In the genomic region with DNA sequence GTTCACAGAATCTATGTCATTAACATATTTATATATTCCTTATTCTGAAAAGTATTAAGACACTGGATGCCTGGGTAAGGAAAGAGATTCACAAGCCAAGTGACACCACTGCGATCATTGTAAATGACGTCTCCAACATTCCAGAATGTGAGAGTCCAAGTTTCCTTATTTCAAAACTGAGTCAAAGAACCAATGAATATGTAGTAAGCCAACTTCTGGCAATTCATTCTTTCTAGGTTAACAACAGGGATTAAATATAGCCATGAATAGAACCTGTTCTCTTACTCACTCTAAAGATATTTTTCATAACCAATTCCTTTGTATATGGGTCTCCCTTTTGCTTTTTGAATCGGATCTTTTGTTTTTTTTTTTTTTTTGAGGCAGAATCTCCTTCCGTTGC, we compare ENCODE assay signal across 12 cellular contexts. TPM values are rescaled to one million over a fixed set of nuclear protein-coding genes. Genes with fewer than 3 reads are reported as not detected.
DNase-seq lines count a peak whose midpoint lies in the region; ATAC-seq and TF ChIP-seq lines count a peak whose summit lies in the region.
"Had no signal": no experiment of that assay in that cellular context is flagged by ENCODE, and none has a peak within 500 bp of the region (broad histone marks: within the 10 kb centered on the region; RNA-seq: fewer than 3 reads in every experiment).

No MANE protein-coding gene starts in this region.

- H2AK5ac ChIP-seq in IMR-90 (ENCODE audit: low read depth, low read length): 0 out of 2 replicates have a peak overlapping the region, but pooled peaks have one; percentile 45

- H3K9me3 ChIP-seq in IMR-90 (ENCODE audit: control insufficient read depth, insufficient read depth, low read length) (no peaks in the 10 kb centered on the region), mammary epithelial cell (replicated peaks; ENCODE audit: insufficient read depth, low read length) (no peaks in the 10 kb centered on the region), transverse colon (no peaks in the 10 kb centered on the region)
- H3K9me3 ChIP-seq: psoas muscle had no signal

- intact Hi-C loops in IMR-90 (cut with micrococcal nuclease): no loop called here
- intact Hi-C loops in mammary epithelial cell (cut with micrococcal nuclease): no loop called here
- intact Hi-C loops in transverse colon (cut with DNase I; ENCODE audit: low total_unique reads): no loop called here

- peak overlapping the region in 1 of 2 experiments; percentile 81; a peak in 2 of 4 replicates for H4K8ac ChIP-seq in IMR-90 (ENCODE audit: low read depth in 2 of 2, low read length in 2 of 2)

- H3K27ac ChIP-seq in IMR-90 (ENCODE audit: insufficient read depth, low read length) (peak overlapping the region; percentile 80), mammary epithelial cell (ENCODE audit: insufficient read depth, low read depth, low read length) (peak overlapping the region; percentile 84), transverse colon (peak overlapping the region in 3 of 4 donors; percentile 27 to 64 (median 57))
- H3K27ac ChIP-seq: psoas muscle had no signal

- TF ChIP-seq EP300 in transverse colon (IDR thresholded peaks at IDR 0.05; ENCODE audit: low read depth): no peak

- H3K23ac ChIP-seq in IMR-90 (ENCODE audit: low read depth, low read length): peak overlapping the region; percentile 93; the same call in 1 of the 2 replicates

- no peak overlapping the region for H3K18ac ChIP-seq in IMR-90 (ENCODE audit: low read depth, low read length)

- H3K36me3 ChIP-seq in IMR-90 (ENCODE audit: control insufficient read depth, insufficient read depth, low read length) (peaks cover 16% of the 10 kb centered on the region), mammary epithelial cell (ENCODE audit: insufficient read depth, low read length) (no peaks in the 10 kb centered on the region), transverse colon (no peaks in the 10 kb centered on the region)

- CTCF ChIA-PET in IMR-90 (lab: Yijun Ruan, JAX): no interaction called here
- CTCF ChIA-PET in mammary epithelial cell (lab: Charles Lee; ENCODE audit: low non-redundant PET): interaction anchor here (0.6 kb wide), 1 partner anchor 151 kb away, joined by 5 read pairs; no protein-coding TSS in a partner anchor

- BruUV-seq in IMR-90 (replicated peaks; lab: Mats Ljungman, UMichigan) (no TSS peak), mammary epithelial cell (replicated peaks; lab: Mats Ljungman, UMichigan) (no TSS peak)

- no peak overlapping the region for H3K14ac ChIP-seq in IMR-90 (replicated peaks; ENCODE audit: low read depth, low read length)

- no peak overlapping the region for H4K5ac ChIP-seq in IMR-90 (ENCODE audit: low read depth, low read length)

- H2AFZ ChIP-seq in IMR-90 (replicated peaks; ENCODE audit: low read length, poor library complexity): no peak overlapping the region
- peak overlapping the region; percentile 8 for H2AFZ ChIP-seq in mammary epithelial cell (ENCODE audit: low read depth, low read length)

- H2BK5ac ChIP-seq in IMR-90 (ENCODE audit: low read depth, low read length, poor library complexity, severe bottlenecking): peak overlapping the region; percentile 96

- H3K9ac ChIP-seq in IMR-90 (ENCODE audit: low read depth, low read length) (no peak overlapping the region), mammary epithelial cell (ENCODE audit: insufficient read depth, low read length) (peak overlapping the region; percentile 10)

- peak overlapping the region; percentile 5; the same call in 1 of the 2 replicates for H3K56ac ChIP-seq in IMR-90 (ENCODE audit: extremely low read depth, insufficient read depth, low read length)

- TF ChIP-seq CTCF in IMR-90 (conservative IDR thresholded peaks at IDR 0.05; ENCODE audit: low read depth, low read length): no peak
- no peak for TF ChIP-seq CTCF in mammary epithelial cell (conservative IDR thresholded peaks at IDR 0.05 in 1 of 2, IDR thresholded peaks at IDR 0.05 in 1 of 2; ENCODE audit: extremely low read depth in 1 of 2, insufficient read depth in 1 of 2, low read depth in 1 of 2, low read length in 2 of 2)
- no peak for TF ChIP-seq CTCF in transverse colon (IDR thresholded peaks at IDR 0.05)

- DNase-seq in IMR-90 (peak; percentile 98), mammary epithelial cell (peak; percentile 87), hepatic stellate cell (ENCODE audit: low spot score) (peak; percentile 54), transverse colon (no peak), NCI-H2171 (lab: John Stamatoyannopoulos, UW) (no peak), iPS-NIHi7 (ENCODE audit: extremely low spot score) (no peak), D341Med (ENCODE audit: low spot score) (no peak)
- DNase-seq: anterior cingulate cortex, NCI-H146, psoas muscle had no signal

- H3K4me1 ChIP-seq in IMR-90 (ENCODE audit: control insufficient read depth, insufficient read depth, low read length) (peaks cover 36% of the 10 kb centered on the region), mammary epithelial cell (ENCODE audit: insufficient read depth, low read length) (peaks cover 25% of the 10 kb centered on the region), transverse colon (peaks cover 0 to 15% (median 5%) of the 10 kb centered on the region in 4 donors)
- H3K4me1 ChIP-seq: psoas muscle had no signal

- no peak overlapping the region for H3K4me3 ChIP-seq in IMR-90 (ENCODE audit: insufficient read depth, low read depth, low read length)
- no peak overlapping the region for H3K4me3 ChIP-seq in mammary epithelial cell (replicated peaks in 1 of 3; ENCODE audit: insufficient read depth in 1 of 3, low read depth in 2 of 3, low read length in 3 of 3)
- H3K4me3 ChIP-seq in transverse colon: no peak overlapping the region
- H3K4me3 ChIP-seq: lung, psoas muscle had no signal

- H3K79me2 ChIP-seq in mammary epithelial cell (ENCODE audit: insufficient read depth, low read length): peaks cover 97% of the 10 kb centered on the region

- TF ChIP-seq RAD21 in IMR-90 (IDR thresholded peaks at IDR 0.05; ENCODE audit: low read length): no peak

- peak overlapping the region; percentile 38; the same call in 1 of the 2 replicates for H3K4me2 ChIP-seq in IMR-90 (ENCODE audit: low read depth, low read length)
- H3K4me2 ChIP-seq in mammary epithelial cell (ENCODE audit: insufficient read depth, low read depth, low read length): peak overlapping the region; percentile 53

- no CpG with 5 or more reads among the region's 4 CpGs for WGBS in IMR-90 (ENCODE audit: extremely low coverage in 2 of 2, insufficient read length in 1 of 2), 2 experiments
- WGBS in mammary epithelial cell (ENCODE audit: low coverage, missing lambda C conversion rate): 4% methylated on average over 4 of the region's 4 CpGs
- WGBS in transverse colon (ENCODE audit: low coverage in 1 of 2), 2 donors: 39 to 53% methylated on average over 4 of the region's 4 CpGs

- ATAC-seq in IMR-90 (ENCODE audit: low read depth): peak; percentile 55
- no peak for ATAC-seq in HG02798 (IDR thresholded peaks at IDR 0.05; ENCODE audit: poor library complexity, unreplicated experiment)

- peaks cover 0 to 55% of the 10 kb centered on the region in 2 experiments; a peak in 2 of 4 replicates for H3K79me1 ChIP-seq in IMR-90 (ENCODE audit: low read depth in 1 of 2, low read length in 2 of 2)

- H2BK15ac ChIP-seq in IMR-90 (ENCODE audit: low read depth, low read length): no peak overlapping the region

- dilution Hi-C loops in IMR-90 (cut with HindIII; ENCODE audit: low sequenced_read_pairs, unreplicated experiment): no loop called here
- dilution Hi-C loops in mammary epithelial cell (cut with HindIII; ENCODE audit: low sequenced_read_pairs): no loop called here

- peaks cover 43% of the 10 kb centered on the region for H3K9me1 ChIP-seq in IMR-90 (ENCODE audit: insufficient read depth, low read length)

- no peak for TF ChIP-seq POLR2A in IMR-90 (IDR thresholded peaks at IDR 0.05; ENCODE audit: low read depth, low read length)
- no peak for TF ChIP-seq POLR2A in transverse colon (IDR thresholded peaks at IDR 0.05)

- H2BK20ac ChIP-seq in IMR-90 (ENCODE audit: low read depth, low read length): peak overlapping the region; percentile 61; the same call in 1 of the 2 replicates

- H2AK9ac ChIP-seq in IMR-90 (replicated peaks; ENCODE audit: low read depth, low read length, poor library complexity): no peak overlapping the region

- POLR2A ChIA-PET in IMR-90 (lab: Charles Lee; ENCODE audit: unreplicated experiment): no interaction called here

- in situ Hi-C loops in IMR-90 (cut with MboI; ENCODE audit: low sequenced_read_pairs): no loop called here
- in situ Hi-C loops in mammary epithelial cell (cut with MboI; ENCODE audit: low sequenced_read_pairs in 2 of 2): no loop called here
- in situ Hi-C loops in transverse colon (cut with MboI; ENCODE audit: low pct_ligation_motif_present in 1 of 4, low pct_unique_long_range_greater_than_20kb in 1 of 4, low sequenced_read_pairs in 3 of 4): no loop called here

- peak overlapping the region; percentile 88; the same call in 1 of the 2 replicates for H3K4ac ChIP-seq in IMR-90 (ENCODE audit: low read depth, low read length)

- peaks cover 95% of the 10 kb centered on the region for H4K20me1 ChIP-seq in IMR-90 (ENCODE audit: insufficient read depth, low read length)
- H4K20me1 ChIP-seq in mammary epithelial cell (ENCODE audit: insufficient read depth, low read length): no peaks in the 10 kb centered on the region

- H4K91ac ChIP-seq in IMR-90 (ENCODE audit: insufficient read depth, low read depth, low read length): peak overlapping the region; percentile 67; the same call in 1 of the 2 replicates

- H3K27me3 ChIP-seq in IMR-90 (ENCODE audit: control insufficient read depth, insufficient read depth, low read length) (no peaks in the 10 kb centered on the region), mammary epithelial cell (ENCODE audit: insufficient read depth, low read length) (no peaks in the 10 kb centered on the region), transverse colon (no peaks in the 10 kb centered on the region)

- peak overlapping the region; percentile 84; the same call in 1 of the 2 replicates for H2BK120ac ChIP-seq in IMR-90 (ENCODE audit: low read depth, low read length)

TF ChIP-seq in IMR-90, 13 proteins besides CTCF, POLR2A, EP300 and RAD21 (continues in another document):
- TF ChIP-seq CHD1 (IDR thresholded peaks at IDR 0.05; ENCODE audit: low read depth, low read length) (no peak), RFX5 (IDR thresholded peaks at IDR 0.05; ENCODE audit: low read depth, low read length) (no peak), RCOR1 (IDR thresholded peaks at IDR 0.05; ENCODE audit: insufficient replicate concordance, low read length) (no peak), FOS (IDR thresholded peaks at IDR 0.05; ENCODE audit: low read depth, low read length) (peak; percentile 25; the same call in 1 of the 2 replicates), CEBPB (IDR thresholded peaks at IDR 0.05; ENCODE audit: low read depth, low read length) (peak; percentile 74)

RNA-seq across cellular contexts. Expression of a gene that starts 18.1 kb away (rescaled TPM):
- 267 and 361 TPM in 2 replicates for total RNA-seq in IMR-90 (2012; rRNA removed)
- polyA plus RNA-seq in IMR-90 (2012; rRNA removed): 191 and 221 TPM in 2 replicates
- polyA plus RNA-seq in IMR-90 (2012; cell fraction: cytosol; rRNA removed): 68.3 and 80.0 TPM in 2 replicates
- 60.2 and 146 TPM in 2 replicates for polyA plus RNA-seq in IMR-90 (2012; cell fraction: nucleus; rRNA removed; ENCODE audit: low replicate concordance)
- 100 to 1,000 TPM; 114 to 184 TPM for total RNA-seq in mammary epithelial cell
- polyA plus RNA-seq in mammary epithelial cell: 46.7 TPM
- 258 TPM for polyA minus RNA-seq in mammary epithelial cell
- 10 to 100 TPM; 13.9 to 18.3 (median 15.3) TPM for total RNA-seq in transverse colon

Comparison
In these comparisons a context has a peak if more than half of its experiments do, and no peak if none do; other contexts are left out.
1. DNase-seq: peak in IMR-90 (single experiment), mammary epithelial cell (single experiment) and hepatic stellate cell (single experiment); none in transverse colon (single experiment), NCI-H2171 (single experiment), iPS-NIHi7 (single experiment) and D341Med (single experiment).
2. RNA of a gene that starts 18.1 kb away (total RNA-seq): 267 to 361 TPM in IMR-90 and 114 to 184 TPM in mammary epithelial cell; 13.9 to 18.3 TPM in transverse colon; every median in the first group is over 4 times any median in the second.
3. Peak in every context shown above with its lines, with median percentiles within 50 percentile points of each other: H3K27ac ChIP-seq.